Comparison of ENCODE assay signal across 8 cellular contexts in genomic region chr13:22915442-22916082, GRCh38.
DNase-seq lines count a peak whose midpoint lies in the region; ATAC-seq and TF ChIP-seq lines count a peak whose summit lies in the region.

No MANE protein-coding gene starts in this region.

- H3K36me3 ChIP-seq in SK-N-MC (ENCODE audit: insufficient read depth, low read length) (no peaks in the 10 kb centered on the region), fibroblast of lung (ENCODE audit: control insufficient read depth, insufficient read depth, low read length) (no peaks in the 10 kb centered on the region), muscle layer of duodenum (ENCODE audit: control insufficient read depth in 1 of 2, insufficient read depth in 2 of 2, low read length in 2 of 2) (no peaks in the 10 kb centered on the region)

- peak overlapping the region; percentile 83 for H2AFZ ChIP-seq in fibroblast of lung (ENCODE audit: low read length)

- H3K9me3 ChIP-seq in SK-N-MC (ENCODE audit: low read depth, low read length): no peaks in the 10 kb centered on the region
- no peaks in the 10 kb centered on the region for H3K9me3 ChIP-seq in fibroblast of lung (ENCODE audit: control insufficient read depth, insufficient read depth, low read depth, low read length)
- H3K9me3 ChIP-seq in muscle layer of duodenum (ENCODE audit: control insufficient read depth in 1 of 2, low read length in 2 of 2): no peaks in the 10 kb centered on the region

- no peak for DNase-seq in activated CD4-positive, alpha-beta T cell treated with anti-CD3 and anti-CD28 coated beads for 36 hours
- DNase-seq in activated CD4-positive, alpha-beta T cell treated with anti-CD3 and anti-CD28 coated beads for 4 hours: no peak
- DNase-seq in SK-N-MC (ENCODE audit: low read depth, low spot score) (no peak), fibroblast of lung (ENCODE audit: low read depth in 2 of 2) (peak; percentile 64 to 65), SHP77 treated with DMSO at 0.1 percent for 48 hours (lab: John Stamatoyannopoulos, UW) (no peak)

- intact Hi-C loops in activated CD4-positive, alpha-beta T cell treated with anti-CD3 and anti-CD28 coated beads for 36 hours (cut with DNase I, micrococcal nuclease): no loop called here

- H3K27ac Mint-ChIP-seq in activated CD4-positive, alpha-beta T cell treated with anti-CD3 and anti-CD28 coated beads for 36 hours: no peak overlapping the region

- H3K4me3 ChIP-seq in SK-N-MC (peak overlapping the region; percentile 76), fibroblast of lung (replicated peaks in 1 of 4; ENCODE audit: control extremely low read depth in 1 of 4, insufficient read depth in 1 of 4, low read depth in 3 of 4, low read length in 4 of 4) (peak overlapping the region; percentile 52 to 82 (median 61)), muscle layer of duodenum (ENCODE audit: low read depth in 1 of 2, low read length in 2 of 2) (peak overlapping the region; percentile 37 to 70)

- TF ChIP-seq CTCF in fibroblast of lung (conservative IDR thresholded peaks at IDR 0.05 in 1 of 2, IDR thresholded peaks at IDR 0.05 in 1 of 2; ENCODE audit: low read depth in 1 of 2, low read length in 2 of 2): no peak

- ATAC-seq in activated CD4-positive, alpha-beta T cell treated with anti-CD3 and anti-CD28 coated beads for 36 hours: no peak
- peak; percentile 64 for ATAC-seq in HG02981 (IDR thresholded peaks at IDR 0.05; ENCODE audit: unreplicated experiment)
- ATAC-seq in HG03108 (IDR thresholded peaks at IDR 0.05; ENCODE audit: unreplicated experiment): no peak

- H4K20me1 ChIP-seq in fibroblast of lung (ENCODE audit: control insufficient read depth, extremely low read depth, insufficient read depth, low read length): no peaks in the 10 kb centered on the region

- H3K27me3 Mint-ChIP-seq in activated CD4-positive, alpha-beta T cell treated with anti-CD3 and anti-CD28 coated beads for 36 hours: peaks cover 36% of the 10 kb centered on the region

- H3K9me3 Mint-ChIP-seq in activated CD4-positive, alpha-beta T cell treated with anti-CD3 and anti-CD28 coated beads for 36 hours (ENCODE audit: low read depth): no peaks in the 10 kb centered on the region

- no peaks in the 10 kb centered on the region for H3K27me3 ChIP-seq in fibroblast of lung (ENCODE audit: control insufficient read depth, insufficient read depth, low read length)
- no peaks in the 10 kb centered on the region for H3K27me3 ChIP-seq in muscle layer of duodenum (ENCODE audit: low read depth, low read length)

- peak overlapping the region; percentile 80 for H3K4me2 ChIP-seq in fibroblast of lung (ENCODE audit: extremely low read depth, insufficient read depth, low read length)

- peak overlapping the region; percentile 52 for H3K4me3 Mint-ChIP-seq in activated CD4-positive, alpha-beta T cell treated with anti-CD3 and anti-CD28 coated beads for 36 hours

- H3K4me1 Mint-ChIP-seq in activated CD4-positive, alpha-beta T cell treated with anti-CD3 and anti-CD28 coated beads for 36 hours: peaks cover 2% of the 10 kb centered on the region

- H3K36me3 Mint-ChIP-seq in activated CD4-positive, alpha-beta T cell treated with anti-CD3 and anti-CD28 coated beads for 36 hours (ENCODE audit: low read depth): no peaks in the 10 kb centered on the region

- POLR2A ChIA-PET in activated CD4-positive, alpha-beta T cell treated with anti-CD3 and anti-CD28 coated beads for 36 hours (lab: Charles Lee): no interaction called here

- CTCF ChIA-PET in activated CD4-positive, alpha-beta T cell treated with anti-CD3 and anti-CD28 coated beads for 36 hours (lab: Charles Lee): no interaction called here

- H3K27ac ChIP-seq in SK-N-MC (no peak overlapping the region), fibroblast of lung (ENCODE audit: insufficient read depth, low read length) (no peak overlapping the region), muscle layer of duodenum (ENCODE audit: low read length) (no peak overlapping the region)

- H3K4me1 ChIP-seq in fibroblast of lung (ENCODE audit: control insufficient read depth, extremely low read depth, insufficient read depth, low read length) (no peaks in the 10 kb centered on the region), muscle layer of duodenum (ENCODE audit: control insufficient read depth in 1 of 2, insufficient read depth in 2 of 2, low read length in 2 of 2) (peaks cover 0 to 4% of the 10 kb centered on the region in 2 donors)

- H3K9ac ChIP-seq in SK-N-MC (ENCODE audit: insufficient read length) (no peak overlapping the region), fibroblast of lung (ENCODE audit: insufficient read depth, low read length) (no peak overlapping the region)

- H3K79me2 ChIP-seq in fibroblast of lung (ENCODE audit: control insufficient read depth, insufficient read depth, low read length): no peaks in the 10 kb centered on the region

Comparison
In these comparisons a context has a peak if more than half of its experiments do, and no peak if none do; other contexts are left out.
1. DNase-seq: peak in fibroblast of lung (2 of 2); none in activated CD4-positive, alpha-beta T cell treated with anti-CD3 and anti-CD28 coated beads for 36 hours (single experiment), activated CD4-positive, alpha-beta T cell treated with anti-CD3 and anti-CD28 coated beads for 4 hours (0 of 2), SK-N-MC (single experiment) and SHP77 treated with DMSO at 0.1 percent for 48 hours (single experiment).
2. Peak in every context shown above with its lines, with median percentiles within 50 percentile points of each other: H3K4me3 ChIP-seq.